In genomic region chr4:39169426-39169825, GRCh38 we compare ENCODE assay signal across 2 cellular contexts.
TF ChIP-seq lines count a peak whose summit lies in the region.

No MANE protein-coding gene starts in this region.

TF ChIP-seq in SK-N-SH, 30 proteins besides CTCF, POLR2A, EP300 and RAD21 (continued from another document):
- no peak for TF ChIP-seq FOSL2 (IDR thresholded peaks at IDR 0.05; ENCODE audit: borderline replicate concordance, low read depth)
- TF ChIP-seq GABPA (IDR thresholded peaks at IDR 0.05; ENCODE audit: low read depth), result no peak
- TF ChIP-seq FOXJ3 (CRISPR knock-in tag; IDR thresholded peaks at IDR 0.05), result no peak

TF ChIP-seq in SK-N-SH treated with all-trans-retinoic acid at 6 μM for 48 hours, 23 proteins besides CTCF, POLR2A, EP300 and RAD21 (continued from another document):
- TF ChIP-seq ARNTL (CRISPR knock-in tag; IDR thresholded peaks at IDR 0.05; ENCODE audit: borderline replicate concordance, low read depth) (no peak), ZFP30 (CRISPR knock-in tag; IDR thresholded peaks at IDR 0.05) (no peak)
